32 cellular contexts compared by ENCODE assay signal in genomic region chr3:150803440-150803985, GRCh38.
"Had no signal": no experiment of that assay in that cellular context is flagged by ENCODE, and none has a peak within 500 bp of the region (broad histone marks: within the 10 kb centered on the region; RNA-seq: fewer than 3 reads in every experiment).

No MANE protein-coding gene starts in this region.

- H3K4me3 ChIP-seq: ascending aorta had no signal

- DNase-seq: activated B cell treated with CpG ODN at 0.5 μM for 24 hours; activated CD4-positive, alpha-beta T cell treated with anti-CD3 and anti-CD28 coated beads for 48 hours; activated CD4-positive, alpha-beta T cell treated with anti-CD3 and anti-CD28 coated beads, Interleukin-2, amount 50 U/mL, for 4 hours; activated CD4-positive, CD25-positive, alpha-beta regulatory T cell treated with anti-CD3 and anti-CD28 coated beads, Interleukin-2, amount 50 U/mL, for 72 hours; activated CD8-positive, alpha-beta T cell treated with anti-CD3 and anti-CD28 coated beads for 36 hours; activated effector memory CD4-positive, alpha-beta T cell treated with anti-CD3 and anti-CD28 coated beads, Interleukin-2, amount 50 U/mL, for 16 hours; activated naive CD4-positive, alpha-beta T cell treated with Interleukin-2 at 50 U/mL for 16 hours; activated naive CD8-positive, alpha-beta T cell treated with anti-CD3 and anti-CD28 coated beads, Interleukin-2, amount 10 ng/mL, durations not matched to agents 7 days and 5 days; activated T-cell treated with anti-CD3 and anti-CD28 coated beads, Interleukin-2, amount 50 U/mL, for 1 hour; activated T-cell treated with anti-CD3 and anti-CD28 coated beads, Interleukin-2, amount 50 U/mL, for 72 hours; amygdala; Karpas-422; NCI-H1105; NCI-H1417 treated with DMSO at 0.1 percent for 48 hours; NCI-H1694; NCI-H1930; NCI-H2081 treated with DMSO at 0.1 percent for 48 hours; NCI-H226; NCI-H446 treated with DMSO at 0.1 percent for 48 hours; NCI-H524; NCI-H69; NCI-H82; NK-92 treated with Interleukin-12 subunit alpha and Interleukin-12 subunit beta, amount 100 ng/mL, for 24 hours; Right ventricle myocardium superior; SW 1271; T-helper 1 cell; T-helper 2 cell; T-helper 9 cell had no signal

- H3K9me3 Mint-ChIP-seq: activated B cell treated with CpG ODN at 0.5 μM for 24 hours; activated CD8-positive, alpha-beta T cell treated with anti-CD3 and anti-CD28 coated beads for 36 hours; activated naive CD4-positive, alpha-beta T cell treated with anti-CD3 and anti-CD28 coated beads, Interleukin-2, amount 50 U/mL, for 24 hours; activated naive CD8-positive, alpha-beta T cell treated with anti-CD3 and anti-CD28 coated beads, Interleukin-2, amount 10 ng/mL, durations not matched to agents 7 days and 5 days; activated T-cell treated with anti-CD3 and anti-CD28 coated beads, Interleukin-2, amount 50 U/mL, for 72 hours; activated T-helper 17 cell treated with anti-CD3 and anti-CD28 coated beads, Interleukin-2, amount 50 U/mL, for 72 hours had no signal

- H3K4me1 Mint-ChIP-seq: activated naive CD4-positive, alpha-beta T cell treated with anti-CD3 and anti-CD28 coated beads, Interleukin-2, amount 50 U/mL, for 24 hours; activated T-helper 17 cell treated with anti-CD3 and anti-CD28 coated beads, Interleukin-2, amount 50 U/mL, for 72 hours had no signal

- H3K27ac ChIP-seq: ascending aorta, VCaP had no signal

- ATAC-seq: activated CD8-positive, alpha-beta T cell treated with anti-CD3 and anti-CD28 coated beads for 36 hours; activated T-cell treated with anti-CD3 and anti-CD28 coated beads, Interleukin-2, amount 50 U/mL, for 72 hours; activated T-helper 17 cell treated with anti-CD3 and anti-CD28 coated beads, Interleukin-2, amount 50 U/mL, for 72 hours had no signal

- H3K4me3 Mint-ChIP-seq: activated B cell treated with CpG ODN at 0.5 μM for 24 hours; activated CD8-positive, alpha-beta T cell treated with anti-CD3 and anti-CD28 coated beads for 36 hours; activated naive CD4-positive, alpha-beta T cell treated with anti-CD3 and anti-CD28 coated beads, Interleukin-2, amount 50 U/mL, for 24 hours; activated naive CD8-positive, alpha-beta T cell treated with anti-CD3 and anti-CD28 coated beads, Interleukin-2, amount 10 ng/mL, durations not matched to agents 7 days and 5 days; activated T-cell treated with anti-CD3 and anti-CD28 coated beads, Interleukin-2, amount 50 U/mL, for 72 hours; activated T-helper 17 cell treated with anti-CD3 and anti-CD28 coated beads, Interleukin-2, amount 50 U/mL, for 72 hours had no signal

- H3K9me3 ChIP-seq: ascending aorta had no signal

- H3K36me3 Mint-ChIP-seq: activated naive CD4-positive, alpha-beta T cell treated with anti-CD3 and anti-CD28 coated beads, Interleukin-2, amount 50 U/mL, for 24 hours; activated naive CD8-positive, alpha-beta T cell treated with anti-CD3 and anti-CD28 coated beads, Interleukin-2, amount 10 ng/mL, durations not matched to agents 7 days and 5 days had no signal

- H3K4me1 ChIP-seq: ascending aorta had no signal

- H3K27ac Mint-ChIP-seq: activated B cell treated with CpG ODN at 0.5 μM for 24 hours; activated CD8-positive, alpha-beta T cell treated with anti-CD3 and anti-CD28 coated beads for 36 hours; activated naive CD4-positive, alpha-beta T cell treated with anti-CD3 and anti-CD28 coated beads, Interleukin-2, amount 50 U/mL, for 24 hours; activated naive CD8-positive, alpha-beta T cell treated with anti-CD3 and anti-CD28 coated beads, Interleukin-2, amount 10 ng/mL, durations not matched to agents 7 days and 5 days; activated T-cell treated with anti-CD3 and anti-CD28 coated beads, Interleukin-2, amount 50 U/mL, for 72 hours; activated T-helper 17 cell treated with anti-CD3 and anti-CD28 coated beads, Interleukin-2, amount 50 U/mL, for 72 hours had no signal

- H3K27me3 ChIP-seq: ascending aorta had no signal

- H3K27me3 Mint-ChIP-seq: activated B cell treated with CpG ODN at 0.5 μM for 24 hours; activated naive CD4-positive, alpha-beta T cell treated with anti-CD3 and anti-CD28 coated beads, Interleukin-2, amount 50 U/mL, for 24 hours had no signal

- H3K36me3 ChIP-seq: ascending aorta had no signal
